22 cellular contexts compared by ENCODE assay signal in genomic region chr13:90545070-90545840, GRCh38.
A peak's percentile ranks its signal among the peaks of the same experiment; 100 is the strongest.
DNase-seq lines count a peak whose midpoint lies in the region; ATAC-seq and TF ChIP-seq lines count a peak whose summit lies in the region.
"Had no signal": no experiment of that assay in that cellular context is flagged by ENCODE, and none has a peak within 500 bp of the region (broad histone marks: within the 10 kb centered on the region; RNA-seq: fewer than 3 reads in every experiment).

No MANE protein-coding gene starts in this region.

- H3K4me1 Mint-ChIP-seq in Caco-2 (ENCODE audit: low read depth, unreplicated experiment): no peaks in the 10 kb centered on the region
- H3K4me1 Mint-ChIP-seq: activated naive CD4-positive, alpha-beta T cell treated with anti-CD3 and anti-CD28 coated beads, Interleukin-2, amount 50 U/mL, for 24 hours had no signal

- no TSS peak for BruUV-seq in Caco-2 (replicated peaks; lab: Mats Ljungman, UMichigan)

- CTCF ChIA-PET in Caco-2 (lab: Charles Lee): no interaction called here

- H3K36me3 ChIP-seq in Caco-2 (ENCODE audit: control insufficient read depth, insufficient read depth, low read length): no peaks in the 10 kb centered on the region
- H3K36me3 ChIP-seq: left ventricle myocardium inferior had no signal

- DNase-seq in COLO668 (lab: John Stamatoyannopoulos, UW; ENCODE audit: unreplicated experiment): peak; percentile 69
- peak; percentile 24 for DNase-seq in LHCN-M2 (ENCODE audit: low read depth)
- DNase-seq in NCI-H748 (lab: John Stamatoyannopoulos, UW; ENCODE audit: unreplicated experiment): peak; percentile 90
- DNase-seq in cardiac fibroblast (ENCODE audit: low read depth in 2 of 2): peak; percentile 11 to 32
- no peak for DNase-seq in nucleus accumbens (lab: John Stamatoyannopoulos, UW)
- DNase-seq in Caco-2: no peak
- DNase-seq in GOT3 (lab: John Stamatoyannopoulos, UW): no peak
- DNase-seq in activated naive CD4-positive, alpha-beta T cell treated with anti-CD3 and anti-CD28 coated beads, Interleukin-2, amount 50 U/mL, for 72 hours (ENCODE audit: low spot score in 2 of 2): no peak
- DNase-seq: activated CD8-positive, alpha-beta memory T cell treated with anti-CD3 and anti-CD28 coated beads, Interleukin-2, amount 50 U/mL, for 48 hours; caudate nucleus; CD4-positive, alpha-beta T cell; effector memory CD8-positive, alpha-beta T cell; GF-D8; left ventricle myocardium inferior; NCI-H146; NCI-H526; RPMI8226; stimulated activated naive CD8-positive, alpha-beta T cell treated with anti-CD3 and anti-CD28 coated beads, Interleukin-15, Interleukin-2, amounts not matched to agents 100 U/mL and 50 U/mL, for 24 hours had no signal

- TF ChIP-seq CTCF in cardiac fibroblast (IDR thresholded peaks at IDR 0.05; ENCODE audit: low read depth, low read length) (no peak), Caco-2 (IDR thresholded peaks at IDR 0.05; ENCODE audit: insufficient read depth in 1 of 2, low read depth in 1 of 2, low read length in 1 of 2, severe bottlenecking in 1 of 2, unreplicated experiment in 1 of 2) (no peak)

- peaks cover 35% of the 10 kb centered on the region for H3K9me3 Mint-ChIP-seq in Caco-2 (ENCODE audit: unreplicated experiment)
- H3K9me3 Mint-ChIP-seq in activated naive CD4-positive, alpha-beta T cell treated with anti-CD3 and anti-CD28 coated beads, Interleukin-2, amount 50 U/mL, for 72 hours: peaks cover 21 to 31% of the 10 kb centered on the region in 2 donors

- no peaks in the 10 kb centered on the region for H3K36me3 Mint-ChIP-seq in Caco-2 (ENCODE audit: insufficient read depth, unreplicated experiment)
- H3K36me3 Mint-ChIP-seq in activated naive CD4-positive, alpha-beta T cell treated with anti-CD3 and anti-CD28 coated beads, Interleukin-2, amount 50 U/mL, for 72 hours: peaks cover 7 to 22% of the 10 kb centered on the region in 2 donors
- H3K36me3 Mint-ChIP-seq: activated naive CD4-positive, alpha-beta T cell treated with anti-CD3 and anti-CD28 coated beads, Interleukin-2, amount 50 U/mL, for 24 hours had no signal

- peaks cover 10% of the 10 kb centered on the region for H3K9me3 ChIP-seq in Caco-2

- H3K27ac Mint-ChIP-seq in Caco-2 (ENCODE audit: unreplicated experiment): no peak overlapping the region
- H3K27ac Mint-ChIP-seq in activated naive CD4-positive, alpha-beta T cell treated with anti-CD3 and anti-CD28 coated beads, Interleukin-2, amount 50 U/mL, for 72 hours: no peak overlapping the region
- H3K27ac Mint-ChIP-seq: activated naive CD4-positive, alpha-beta T cell treated with anti-CD3 and anti-CD28 coated beads, Interleukin-2, amount 50 U/mL, for 24 hours; CD4-positive, alpha-beta T cell; effector memory CD8-positive, alpha-beta T cell had no signal

- H3K27me3 Mint-ChIP-seq in Caco-2 (ENCODE audit: insufficient read depth, unreplicated experiment): no peaks in the 10 kb centered on the region
- H3K27me3 Mint-ChIP-seq: activated naive CD4-positive, alpha-beta T cell treated with anti-CD3 and anti-CD28 coated beads, Interleukin-2, amount 50 U/mL, for 24 hours; CD4-positive, alpha-beta T cell; effector memory CD8-positive, alpha-beta T cell had no signal

- ATAC-seq in activated naive CD4-positive, alpha-beta T cell treated with anti-CD3 and anti-CD28 coated beads, Interleukin-2, amount 50 U/mL, for 72 hours: no peak
- ATAC-seq: activated CD4-positive, CD25-positive, alpha-beta regulatory T cell treated with anti-CD3 and anti-CD28 coated beads, Interleukin-2, amount 50 U/mL, for 24 hours; effector memory CD8-positive, alpha-beta T cell; HCT116; stimulated activated naive CD8-positive, alpha-beta T cell treated with anti-CD3 and anti-CD28 coated beads, Interleukin-15, Interleukin-2, amounts not matched to agents 100 U/mL and 50 U/mL, for 24 hours had no signal

- H3K4me3 Mint-ChIP-seq in Caco-2 (ENCODE audit: unreplicated experiment): no peak overlapping the region
- H3K4me3 Mint-ChIP-seq: activated naive CD4-positive, alpha-beta T cell treated with anti-CD3 and anti-CD28 coated beads, Interleukin-2, amount 50 U/mL, for 24 hours; CD4-positive, alpha-beta T cell; effector memory CD8-positive, alpha-beta T cell had no signal

- POLR2A ChIA-PET in Caco-2 (lab: Charles Lee): no interaction called here

- no peak overlapping the region for H3K4me3 ChIP-seq in cardiac fibroblast (replicated peaks in 1 of 2; ENCODE audit: low read depth in 2 of 2, low read length in 2 of 2)
- H3K4me3 ChIP-seq in Caco-2 (ENCODE audit: low read depth, low read length): no peak overlapping the region
- H3K4me3 ChIP-seq: left ventricle myocardium inferior had no signal

- no peaks in the 10 kb centered on the region for H3K27me3 ChIP-seq in Caco-2 (replicated peaks; ENCODE audit: control insufficient read depth, insufficient read depth, low read length)

- intact Hi-C loops in Caco-2 (cut with micrococcal nuclease; ENCODE audit: unreplicated experiment): no loop called here

- no peaks in the 10 kb centered on the region for H3K4me1 ChIP-seq in Caco-2
- H3K4me1 ChIP-seq: left ventricle myocardium inferior, parathyroid adenoma had no signal

Comparison
In these comparisons a context has a peak if more than half of its experiments do, and no peak if none do; other contexts are left out.
1. DNase-seq: peak in COLO668 (single experiment), LHCN-M2 (single experiment), NCI-H748 (single experiment) and cardiac fibroblast (2 of 2); none in nucleus accumbens (0 of 56), Caco-2 (0 of 2), GOT3 (single experiment) and activated naive CD4-positive, alpha-beta T cell treated with anti-CD3 and anti-CD28 coated beads, Interleukin-2, amount 50 U/mL, for 72 hours (0 of 2).